ENCODE assay signal across 17 cellular contexts in genomic region chr3:148815736-148816135, GRCh38. TPM values are rescaled to one million over a fixed set of nuclear protein-coding genes. Genes with fewer than 3 reads are reported as not detected.
DNase-seq lines count a peak whose midpoint lies in the region; ATAC-seq and TF ChIP-seq lines count a peak whose summit lies in the region.
"Had no signal": no experiment of that assay in that cellular context is flagged by ENCODE, and none has a peak within 500 bp of the region (broad histone marks: within the 10 kb centered on the region; RNA-seq: fewer than 3 reads in every experiment).

No MANE protein-coding gene starts in this region.

- H3K36me3 Mint-ChIP-seq in effector memory CD8-positive, alpha-beta T cell (ENCODE audit: insufficient read depth), result no peaks in the 10 kb centered on the region
- no peaks in the 10 kb centered on the region for H3K36me3 Mint-ChIP-seq in activated T-cell treated with anti-CD3 and anti-CD28 coated beads, Interleukin-2, amount 50 U/mL, for 24 hours (ENCODE audit: low read depth)

- no peaks in the 10 kb centered on the region for H3K4me1 Mint-ChIP-seq in effector memory CD8-positive, alpha-beta T cell (ENCODE audit: low read depth in 2 of 2)
- H3K4me1 Mint-ChIP-seq in activated T-cell treated with anti-CD3 and anti-CD28 coated beads, Interleukin-2, amount 50 U/mL, for 24 hours (ENCODE audit: low read depth), result no peaks in the 10 kb centered on the region

- no peak overlapping the region for H3K9ac ChIP-seq in mammary epithelial cell (ENCODE audit: insufficient read depth, low read length)

- no peak overlapping the region for H2AFZ ChIP-seq in mammary epithelial cell (ENCODE audit: low read depth, low read length)

- in situ Hi-C loops in mammary epithelial cell (cut with MboI; ENCODE audit: low sequenced_read_pairs in 2 of 2), result no loop called here

- no peak for TF ChIP-seq POLR2A in prostate gland (IDR thresholded peaks at IDR 0.05)

- no peaks in the 10 kb centered on the region for H3K79me2 ChIP-seq in mammary epithelial cell (ENCODE audit: insufficient read depth, low read length)

- H3K4me2 ChIP-seq in mammary epithelial cell (ENCODE audit: insufficient read depth, low read depth, low read length), result no peak overlapping the region

- no peaks in the 10 kb centered on the region for H3K9me3 Mint-ChIP-seq in effector memory CD8-positive, alpha-beta T cell
- H3K9me3 Mint-ChIP-seq in activated T-cell treated with anti-CD3 and anti-CD28 coated beads, Interleukin-2, amount 50 U/mL, for 24 hours, result no peaks in the 10 kb centered on the region

- no peak for ATAC-seq in effector memory CD8-positive, alpha-beta T cell (replicated peaks)
- ATAC-seq: GM12878 had no signal

- H3K4me3 ChIP-seq in dorsolateral prefrontal cortex, result peak overlapping the region in 12 of 59 donors; percentile 0 to 41 (median 13)
- no peak overlapping the region for H3K4me3 ChIP-seq in mammary epithelial cell (replicated peaks in 1 of 3; ENCODE audit: insufficient read depth in 1 of 3, low read depth in 2 of 3, low read length in 3 of 3)
- H3K4me3 ChIP-seq in prostate gland, result no peak overlapping the region
- H3K4me3 ChIP-seq: GM12878 had no signal

- CTCF ChIA-PET in mammary epithelial cell (lab: Charles Lee; ENCODE audit: low non-redundant PET), result no interaction called here

- peaks cover 11 to 16% of the 10 kb centered on the region in 2 donors for H3K27me3 Mint-ChIP-seq in effector memory CD8-positive, alpha-beta T cell
- H3K27me3 Mint-ChIP-seq in activated T-cell treated with anti-CD3 and anti-CD28 coated beads, Interleukin-2, amount 50 U/mL, for 24 hours, result peaks cover 10% of the 10 kb centered on the region

- H3K27me3 ChIP-seq in dorsolateral prefrontal cortex (no peaks in the 10 kb centered on the region), mammary epithelial cell (ENCODE audit: insufficient read depth, low read length) (no peaks in the 10 kb centered on the region), prostate gland (replicated peaks; ENCODE audit: insufficient read depth) (no peaks in the 10 kb centered on the region)

- dilution Hi-C loops in mammary epithelial cell (cut with HindIII; ENCODE audit: low sequenced_read_pairs), result no loop called here

- H4K20me1 ChIP-seq in mammary epithelial cell (ENCODE audit: insufficient read depth, low read length), result no peaks in the 10 kb centered on the region

- H3K36me3 ChIP-seq in mammary epithelial cell (ENCODE audit: insufficient read depth, low read length) (no peaks in the 10 kb centered on the region), prostate gland (no peaks in the 10 kb centered on the region)

- intact Hi-C loops in dorsolateral prefrontal cortex (cut with DNase I) (no loop called here), mammary epithelial cell (cut with micrococcal nuclease) (no loop called here), prostate gland (cut with DNase I) (no loop called here)

- TF ChIP-seq CTCF in dorsolateral prefrontal cortex (IDR thresholded peaks at IDR 0.05 in 54 of 56, conservative IDR thresholded peaks at IDR 0.05 in 2 of 56; ENCODE audit: low read depth in 1 of 56, partially characterized antibody in 56 of 56) (no peak), mammary epithelial cell (conservative IDR thresholded peaks at IDR 0.05 in 1 of 2, IDR thresholded peaks at IDR 0.05 in 1 of 2; ENCODE audit: extremely low read depth in 1 of 2, insufficient read depth in 1 of 2, low read depth in 1 of 2, low read length in 2 of 2) (no peak), prostate gland (IDR thresholded peaks at IDR 0.05) (no peak)

- H3K27ac ChIP-seq in dorsolateral prefrontal cortex, result peak overlapping the region in 55 of 59 donors; percentile 3 to 89 (median 72)
- no peak overlapping the region for H3K27ac ChIP-seq in mammary epithelial cell (ENCODE audit: insufficient read depth, low read depth, low read length)
- H3K27ac ChIP-seq in prostate gland, result no peak overlapping the region
- H3K27ac ChIP-seq: 22Rv1, HL-60 had no signal

- peak; percentile 51 for DNase-seq in DMS 273 (lab: John Stamatoyannopoulos, UW; ENCODE audit: unreplicated experiment)
- no peak for DNase-seq in DMS 273 treated with DMSO at 0.1 percent for 48 hours (lab: John Stamatoyannopoulos, UW)
- DNase-seq in dorsolateral prefrontal cortex, result peak in 2 of 10 donors; percentile 20 to 23
- DNase-seq in pons (ENCODE audit: low spot score), result peak; percentile 49
- DNase-seq in effector memory CD8-positive, alpha-beta T cell, result no peak
- no peak for DNase-seq in mammary epithelial cell
- no peak for DNase-seq in activated T-cell treated with anti-CD3 and anti-CD28 coated beads, Interleukin-2, amount 50 U/mL, for 24 hours
- DNase-seq in prostate gland (ENCODE audit: low spot score), result no peak
- DNase-seq: KG1, NCI-H1105, NCI-H1694 treated with DMSO at 0.1 percent for 48 hours, NCI-H345, NCI-H748 treated with DMSO at 0.1 percent for 48 hours had no signal

- H3K27ac Mint-ChIP-seq in effector memory CD8-positive, alpha-beta T cell, result no peak overlapping the region
- no peak overlapping the region for H3K27ac Mint-ChIP-seq in activated T-cell treated with anti-CD3 and anti-CD28 coated beads, Interleukin-2, amount 50 U/mL, for 24 hours

- 43% methylated on average over 7 of the region's 7 CpGs for WGBS in mammary epithelial cell (ENCODE audit: low coverage, missing lambda C conversion rate)
- 80% methylated on average over 7 of the region's 7 CpGs for WGBS in prostate gland

- H3K4me3 Mint-ChIP-seq in effector memory CD8-positive, alpha-beta T cell, result no peak overlapping the region
- no peak overlapping the region for H3K4me3 Mint-ChIP-seq in activated T-cell treated with anti-CD3 and anti-CD28 coated beads, Interleukin-2, amount 50 U/mL, for 24 hours

- H3K9me3 ChIP-seq in mammary epithelial cell (replicated peaks; ENCODE audit: insufficient read depth, low read length) (no peaks in the 10 kb centered on the region), prostate gland (no peaks in the 10 kb centered on the region)

- H3K4me1 ChIP-seq in mammary epithelial cell (ENCODE audit: insufficient read depth, low read length) (no peaks in the 10 kb centered on the region), prostate gland (replicated peaks) (no peaks in the 10 kb centered on the region)

- BruUV-seq in mammary epithelial cell (replicated peaks; lab: Mats Ljungman, UMichigan), result no TSS peak

RNA-seq across cellular contexts. Expression of gene CPB1, which starts 11.9 kb away (rescaled TPM):
- total RNA-seq in dorsolateral prefrontal cortex (1 to 10 TPM in 61 of 120 experiments, under 1 TPM in 33, not detected in 26; 0.21 to 8.7 (median 1.3) TPM), mammary epithelial cell (not detected), prostate gland (1 to 10 TPM; 2.0 to 9.9 TPM)
- not detected for polyA plus RNA-seq in mammary epithelial cell
- not detected for polyA minus RNA-seq in mammary epithelial cell
- total RNA-seq: MCF 10A had no signal
- polyA plus RNA-seq: GM12878 had no signal

RNA-seq across cellular contexts. Expression of gene CPA3, which starts 49.4 kb away (rescaled TPM):
- 1 to 10 TPM in 1 of 120 experiments, under 1 TPM in 2, not detected in 117; 0.28 to 1.1 (median 0.33) TPM for total RNA-seq in dorsolateral prefrontal cortex
- not detected for total RNA-seq in mammary epithelial cell
- not detected for polyA plus RNA-seq in mammary epithelial cell
- polyA minus RNA-seq in mammary epithelial cell, result not detected
- 1 to 10 TPM; 2.6 to 8.1 TPM for total RNA-seq in prostate gland
- total RNA-seq: GM12878, MCF 10A had no signal
- polyA plus RNA-seq: GM12878 had no signal

Comparison
In these comparisons a context has a peak if more than half of its experiments do, and no peak if none do; other contexts are left out.
1. DNase-seq: peak in DMS 273 (single experiment) and pons (single experiment); none in DMS 273 treated with DMSO at 0.1 percent for 48 hours (single experiment), effector memory CD8-positive, alpha-beta T cell (0 of 3), mammary epithelial cell (single experiment), activated T-cell treated with anti-CD3 and anti-CD28 coated beads, Interleukin-2, amount 50 U/mL, for 24 hours (single experiment) and prostate gland (single experiment).
2. H3K27ac ChIP-seq: peak in dorsolateral prefrontal cortex (55 of 59); none in mammary epithelial cell (single experiment) and prostate gland (0 of 2).